24 cellular contexts compared by ENCODE assay signal in the genomic region with DNA sequence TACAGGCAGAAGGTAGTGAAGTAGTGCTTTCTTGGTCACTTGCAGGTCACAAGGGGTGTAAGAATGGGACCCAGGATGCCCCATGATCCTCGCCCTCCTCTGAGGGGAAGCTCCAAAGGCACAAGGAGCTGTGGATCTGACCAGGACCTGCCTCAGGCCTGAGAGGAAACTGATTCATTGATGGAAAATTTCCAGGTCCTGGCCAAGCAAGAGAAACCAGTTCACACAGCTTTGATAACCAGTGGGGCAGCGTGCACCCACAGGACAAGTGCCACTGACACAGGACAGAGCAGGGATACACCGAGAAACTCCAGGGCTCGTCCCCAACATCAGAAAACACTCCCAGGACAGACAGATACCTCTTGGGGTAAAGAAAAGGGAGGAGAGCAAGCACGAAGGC.
DNase-seq lines count a peak whose midpoint lies in the region; ATAC-seq, FAIRE-seq and TF ChIP-seq lines count a peak whose summit lies in the region.
"Had no signal": no experiment of that assay in that cellular context is flagged by ENCODE, and none has a peak within 500 bp of the region (broad histone marks: within the 10 kb centered on the region; RNA-seq: fewer than 3 reads in every experiment).

No MANE protein-coding gene starts in this region.

- no peaks in the 10 kb centered on the region for H3K9me3 Mint-ChIP-seq in stimulated activated effector memory CD8-positive, alpha-beta T cell treated with anti-CD3 and anti-CD28 coated beads, Interleukin-12 subunit alpha, Interleukin-12 subunit beta, amount 100 ng/mL, for 72 hours
- H3K9me3 Mint-ChIP-seq: CD8-positive, alpha-beta memory T cell; HFFc6 had no signal

- no peak overlapping the region for H3K56ac ChIP-seq in H1 (replicated peaks; ENCODE audit: insufficient read length, low read depth, low read length)

- no peak overlapping the region for H4K5ac ChIP-seq in H1 (ENCODE audit: insufficient read length, low read depth, low read length)

- 87% methylated on average over 5 of the region's 5 CpGs; no CpG with 5 or more reads in 1 of the 2 experiments for WGBS in H1 (ENCODE audit: extremely low coverage in 1 of 2, insufficient coverage in 1 of 2, insufficient read length in 1 of 2, insufficient replicate concordance in 2 of 2, low coverage in 1 of 2, low lambda C conversion rate in 2 of 2, missing lambda C conversion rate in 1 of 2), 2 experiments

- no peak overlapping the region for H3K23ac ChIP-seq in H1 (ENCODE audit: insufficient read length)

- H3K4me3 ChIP-seq in PC-3 (ENCODE audit: low read length), result no peak overlapping the region
- H3K4me3 ChIP-seq in H1 (ENCODE audit: extremely low read depth in 1 of 4, insufficient read depth in 2 of 4, low read depth in 3 of 4, low read length in 4 of 4), result no peak overlapping the region
- H3K4me3 ChIP-seq: BLaER1 treated with 17β-estradiol and CSF1 and Interleukin-3, amounts not matched to agents 10 nM and 100 nM; GM12878; MG63; SJCRH30 had no signal

- no peaks in the 10 kb centered on the region for H3F3A ChIP-seq in PC-3 (ENCODE audit: low read length, unreplicated experiment)

- H3K4me1 ChIP-seq in PC-3 (ENCODE audit: insufficient read depth, low read length), result peaks cover 7% of the 10 kb centered on the region; the same call in 1 of the 2 replicates
- H3K4me1 ChIP-seq in H1 (replicated peaks in 1 of 4; ENCODE audit: control insufficient read depth in 3 of 4, insufficient read depth in 4 of 4, low read length in 3 of 4), result peaks cover 0 to 6% (median 3%) of the 10 kb centered on the region in 4 experiments; a peak in 4 of 7 replicates

- H4K91ac ChIP-seq in H1 (replicated peaks; ENCODE audit: insufficient read length, low read length), result no peak overlapping the region

- no peak for TF ChIP-seq RAD21 in H1 (IDR thresholded peaks at IDR 0.05 in 1 of 2, conservative IDR thresholded peaks at IDR 0.05 in 1 of 2; ENCODE audit: low read depth in 2 of 2, low read length in 2 of 2)

- peaks cover 4% of the 10 kb centered on the region; the same call in 1 of the 2 replicates for H3K23me2 ChIP-seq in H1 (ENCODE audit: low read depth, low read length)

- no peaks in the 10 kb centered on the region for H3K79me1 ChIP-seq in H1 (ENCODE audit: low read depth, low read length)

- H3K4ac ChIP-seq in H1 (replicated peaks; ENCODE audit: insufficient read length, low read depth, low read length), result no peak overlapping the region

- H3K36me3 Mint-ChIP-seq in stimulated activated effector memory CD8-positive, alpha-beta T cell treated with anti-CD3 and anti-CD28 coated beads, Interleukin-12 subunit alpha, Interleukin-12 subunit beta, amount 100 ng/mL, for 72 hours, result no peaks in the 10 kb centered on the region
- H3K36me3 Mint-ChIP-seq: CD8-positive, alpha-beta memory T cell had no signal

- H3K4me1 Mint-ChIP-seq in stimulated activated effector memory CD8-positive, alpha-beta T cell treated with anti-CD3 and anti-CD28 coated beads, Interleukin-12 subunit alpha, Interleukin-12 subunit beta, amount 100 ng/mL, for 72 hours, result no peaks in the 10 kb centered on the region
- H3K4me1 Mint-ChIP-seq: CD8-positive, alpha-beta memory T cell had no signal

- FAIRE-seq in H1 (lab: Jason Lieb, UNC), result no peak
- FAIRE-seq: GM12878, HTR-8/SVneo had no signal

- H4K20me1 ChIP-seq in PC-3 (ENCODE audit: low read length) (no peaks in the 10 kb centered on the region), H1 (replicated peaks in 1 of 2; ENCODE audit: control insufficient read depth in 1 of 2, insufficient read depth in 2 of 2, low read length in 2 of 2) (no peaks in the 10 kb centered on the region)
- H4K20me1 ChIP-seq: BLaER1 treated with 17β-estradiol and CSF1 and Interleukin-3, amounts not matched to agents 10 nM and 100 nM had no signal

- no TSS peak for BruUV-seq in PC-3 (replicated peaks; lab: Mats Ljungman, UMichigan)

- intact Hi-C loops in PC-3 (cut with micrococcal nuclease), result no loop called here

- CTCF ChIA-PET in PC-3 (lab: Charles Lee) (no interaction called here), H1 (lab: Charles Lee; ENCODE audit: partially characterized antibody) (interaction anchor here (0.6 to 1.4 kb wide), 3 partner anchors 11 to 243 kb away, joined by 3 to 4 read pairs (median 3); no protein-coding TSS in a partner anchor)

- DNase-seq in ELF-1 (ENCODE audit: low read depth, low spot score), result peak; percentile 21
- peak; percentile 59 for DNase-seq in PC-3
- DNase-seq in H1 (ENCODE audit: low read depth in 1 of 2, low spot score in 2 of 2), result no peak
- no peak for DNase-seq in stimulated activated effector memory CD8-positive, alpha-beta T cell treated with anti-CD3 and anti-CD28 coated beads, Interleukin-12 subunit alpha, Interleukin-12 subunit beta, amount 100 ng/mL, for 72 hours (ENCODE audit: low spot score in 2 of 2)
- DNase-seq in OCI-M1 (lab: John Stamatoyannopoulos, UW), result no peak
- DNase-seq in NCI-H2171 treated with DMSO at 0.1 percent for 48 hours (lab: John Stamatoyannopoulos, UW), result no peak
- DNase-seq in NCI-H524 treated with DMSO at 0.1 percent for 48 hours (lab: John Stamatoyannopoulos, UW), result no peak
- DNase-seq: CD8-positive, alpha-beta memory T cell; DND-41; H7; HFFc6; IMR-90; MG63; NCI-H1092 treated with DMSO at 0.1 percent for 48 hours; NCI-H146; NCI-H2029 treated with DMSO at 0.1 percent for 48 hours; NCI-H2171; NCI-H748 treated with DMSO at 0.1 percent for 48 hours; NK-92 treated with Interleukin-12 subunit alpha and Interleukin-12 subunit beta, amount 100 ng/mL, for 24 hours; SJCRH30 had no signal

- no peak overlapping the region for H3K18ac ChIP-seq in H1 (ENCODE audit: extremely low read depth, low read length)

- H3K4me3 Mint-ChIP-seq in stimulated activated effector memory CD8-positive, alpha-beta T cell treated with anti-CD3 and anti-CD28 coated beads, Interleukin-12 subunit alpha, Interleukin-12 subunit beta, amount 100 ng/mL, for 72 hours, result no peak overlapping the region
- H3K4me3 Mint-ChIP-seq: CD8-positive, alpha-beta memory T cell; HFFc6 had no signal

- no peak overlapping the region for H2BK15ac ChIP-seq in H1 (ENCODE audit: low read length)

- no peak overlapping the region for H2BK12ac ChIP-seq in H1 (ENCODE audit: low read depth, low read length)

- H2BK20ac ChIP-seq in H1 (ENCODE audit: low read length), result no peak overlapping the region

- ATAC-seq in PC-3 (peak; percentile 50), HG03097 (IDR thresholded peaks at IDR 0.05; ENCODE audit: low FRiP score, unreplicated experiment) (no peak)
- peak; percentile 22 for ATAC-seq in stimulated activated effector memory CD8-positive, alpha-beta T cell treated with anti-CD3 and anti-CD28 coated beads, Interleukin-12 subunit alpha, Interleukin-12 subunit beta, amount 100 ng/mL, for 72 hours
- ATAC-seq: GM12878 had no signal

- TF ChIP-seq CTCF in PC-3 (conservative IDR thresholded peaks at IDR 0.05; ENCODE audit: low read depth, low read length) (no peak), H1 (IDR thresholded peaks at IDR 0.05; ENCODE audit: control extremely low read depth in 1 of 3, insufficient read depth in 1 of 3, low read depth in 1 of 3, low read length in 3 of 3) (no peak)

- H2AFZ ChIP-seq in PC-3 (ENCODE audit: low read length), result no peak overlapping the region
- 0 out of 2 replicates have a peak overlapping the region, but pooled peaks have one; percentile 15 for H2AFZ ChIP-seq in H1 (ENCODE audit: low read length)

- no peak overlapping the region for H4K8ac ChIP-seq in H1 (ENCODE audit: extremely low read depth, insufficient read depth, low read length)

- no peaks in the 10 kb centered on the region for H3K9me2 ChIP-seq in PC-3 (replicated peaks; ENCODE audit: low read length)

- no peaks in the 10 kb centered on the region for H3K36me3 ChIP-seq in PC-3 (ENCODE audit: low read depth, low read length)
- no peaks in the 10 kb centered on the region for H3K36me3 ChIP-seq in H1 (ENCODE audit: control insufficient read depth in 2 of 4, insufficient read depth in 4 of 4, low read length in 3 of 4)
- H3K36me3 ChIP-seq: BLaER1 treated with 17β-estradiol and CSF1 and Interleukin-3, amounts not matched to agents 10 nM and 100 nM; MG63; SJCRH30 had no signal

- no peak overlapping the region for H3K27ac Mint-ChIP-seq in stimulated activated effector memory CD8-positive, alpha-beta T cell treated with anti-CD3 and anti-CD28 coated beads, Interleukin-12 subunit alpha, Interleukin-12 subunit beta, amount 100 ng/mL, for 72 hours
- H3K27ac Mint-ChIP-seq: CD8-positive, alpha-beta memory T cell; HFFc6 had no signal

- no peak for TF ChIP-seq POLR2A in H1 (IDR thresholded peaks at IDR 0.05; ENCODE audit: control extremely low read depth in 1 of 2, low read depth in 2 of 2, low read length in 2 of 2)

- H3K9me3 ChIP-seq in PC-3 (ENCODE audit: low read length) (no peaks in the 10 kb centered on the region), H1 (ENCODE audit: insufficient read depth in 2 of 2, low read depth in 1 of 2, low read length in 1 of 2) (no peaks in the 10 kb centered on the region)
- H3K9me3 ChIP-seq: BLaER1 treated with 17β-estradiol and CSF1 and Interleukin-3, amounts not matched to agents 10 nM and 100 nM; MG63; SJCRH30 had no signal

- H2BK120ac ChIP-seq in H1 (replicated peaks; ENCODE audit: low read depth, low read length), result no peak overlapping the region

- H3K27me3 ChIP-seq in PC-3 (ENCODE audit: low read length) (no peaks in the 10 kb centered on the region), H1 (replicated peaks in 1 of 4; ENCODE audit: control insufficient read depth in 3 of 4, extremely low read depth in 1 of 4, insufficient read depth in 3 of 4, low read length in 3 of 4) (no peaks in the 10 kb centered on the region)
- H3K27me3 ChIP-seq: BLaER1 treated with 17β-estradiol and CSF1 and Interleukin-3, amounts not matched to agents 10 nM and 100 nM; MG63; SJCRH30 had no signal

- no peak overlapping the region for H3K27ac ChIP-seq in PC-3 (ENCODE audit: low read length)
- H3K27ac ChIP-seq in H1 (ENCODE audit: low read depth, low read length), result no peak overlapping the region
- H3K27ac ChIP-seq: BLaER1 treated with 17β-estradiol and CSF1 and Interleukin-3, amounts not matched to agents 10 nM and 100 nM; SJCRH30 had no signal

- H3K4me2 ChIP-seq in PC-3 (ENCODE audit: low read length) (peak overlapping the region; percentile 31), H1 (ENCODE audit: insufficient read depth in 1 of 2, low read depth in 2 of 2, low read length in 2 of 2) (no peak overlapping the region)
- H3K4me2 ChIP-seq: BLaER1 treated with 17β-estradiol and CSF1 and Interleukin-3, amounts not matched to agents 10 nM and 100 nM had no signal

- H2AK5ac ChIP-seq in H1 (ENCODE audit: low read depth, low read length), result no peak overlapping the region

- TF ChIP-seq EP300 in H1 (IDR thresholded peaks at IDR 0.05; ENCODE audit: borderline replicate concordance in 1 of 2, low read depth in 2 of 2, low read length in 2 of 2), result no peak

- POLR2A ChIA-PET in PC-3 (lab: Charles Lee; ENCODE audit: unreplicated experiment), result no interaction called here
- POLR2A ChIA-PET in H1 (lab: Charles Lee; ENCODE audit: partially characterized antibody), result no interaction called here

- no peak overlapping the region for H3K9ac ChIP-seq in PC-3 (ENCODE audit: low read length)
- H3K9ac ChIP-seq in H1 (replicated peaks in 1 of 4; ENCODE audit: extremely low read depth in 1 of 4, low read depth in 3 of 4, low read length in 3 of 4), result no peak overlapping the region
- H3K9ac ChIP-seq: BLaER1 treated with 17β-estradiol and CSF1 and Interleukin-3, amounts not matched to agents 10 nM and 100 nM had no signal

- peak overlapping the region; percentile 38; the same call in 1 of the 2 replicates for H2BK5ac ChIP-seq in H1 (ENCODE audit: low read depth, low read length)

- no peak overlapping the region for H3K14ac ChIP-seq in H1 (ENCODE audit: insufficient read length)

- H3K79me2 ChIP-seq in PC-3 (ENCODE audit: low read length) (no peaks in the 10 kb centered on the region), H1 (ENCODE audit: control insufficient read depth in 1 of 2, insufficient read depth in 2 of 2, low read length in 2 of 2) (no peaks in the 10 kb centered on the region)

Comparison
In these comparisons a context has a peak if more than half of its experiments do, and no peak if none do; other contexts are left out.
1. DNase-seq: peak in ELF-1 (single experiment) and PC-3 (single experiment); none in H1 (0 of 2), stimulated activated effector memory CD8-positive, alpha-beta T cell treated with anti-CD3 and anti-CD28 coated beads, Interleukin-12 subunit alpha, Interleukin-12 subunit beta, amount 100 ng/mL, for 72 hours (0 of 2), OCI-M1 (single experiment), NCI-H2171 treated with DMSO at 0.1 percent for 48 hours (single experiment) and NCI-H524 treated with DMSO at 0.1 percent for 48 hours (single experiment).